In genomic region chrX:270848-271367, GRCh38 we compare ENCODE assay signal across 23 cellular contexts. TPM values are rescaled to one million over a fixed set of nuclear protein-coding genes. Genes with fewer than 3 reads are reported as not detected.
DNase-seq lines count a peak whose midpoint lies in the region; ATAC-seq, FAIRE-seq and TF ChIP-seq lines count a peak whose summit lies in the region.
"Had no signal": no experiment of that assay in that cellular context is flagged by ENCODE, and none has a peak within 500 bp of the region (broad histone marks: within the 10 kb centered on the region; RNA-seq: fewer than 3 reads in every experiment).

No MANE protein-coding gene starts in this region.

- no peak overlapping the region for H3K27ac Mint-ChIP-seq in GM23338
- no peak overlapping the region for H3K27ac Mint-ChIP-seq in activated naive CD8-positive, alpha-beta T cell treated with anti-CD3 and anti-CD28 coated beads, Interleukin-2, amount 50 U/mL, for 24 hours
- H3K27ac Mint-ChIP-seq: activated CD4-positive, alpha-beta memory T cell treated with anti-CD3 and anti-CD28 coated beads, Interleukin-2, amount 10 ng/mL, durations not matched to agents 7 days and 5 days; immature natural killer cell; T-helper 17 cell had no signal

- DNase-seq in GM23338 (ENCODE audit: low spot score) (peak; percentile 43), Peyer's patch (peak in 2 of 3 donors; percentile 6 to 40), kidney (peak; percentile 42), sigmoid colon (peak; percentile 63), NCI-H187 treated with DMSO at 0.1 percent for 48 hours (lab: John Stamatoyannopoulos, UW) (no peak), cerebellar nuclear complex (lab: John Stamatoyannopoulos, UW) (no peak)
- DNase-seq in activated naive CD8-positive, alpha-beta T cell treated with anti-CD3 and anti-CD28 coated beads, Interleukin-2, amount 50 U/mL, for 24 hours, result no peak
- DNase-seq: activated CD4-positive, alpha-beta memory T cell treated with anti-CD3 and anti-CD28 coated beads, Interleukin-2, amount 10 ng/mL, durations not matched to agents 7 days and 5 days; activated effector memory CD4-positive, alpha-beta T cell treated with anti-CD3 and anti-CD28 coated beads, Interleukin-2, amount 50 U/mL, for 16 hours; central memory CD4-positive, alpha-beta T cell; immature natural killer cell; NCI-H1436 treated with DMSO at 0.1 percent for 48 hours; NCI-H524; NK-92 treated with Interleukin-12 subunit alpha and Interleukin-12 subunit beta, amount 100 ng/mL, for 24 hours; stimulated activated CD4-positive, alpha-beta T cell treated with anti-CD3 and anti-CD28 coated beads, Interleukin-12 subunit alpha, Interleukin-12 subunit beta, amount 100 ng/mL, for 4 hours; T-helper 17 cell had no signal

- no peaks in the 10 kb centered on the region for H3K79me2 ChIP-seq in GM23338 (replicated peaks; ENCODE audit: insufficient read depth)

- peaks cover 12% of the 10 kb centered on the region for H3K9me3 Mint-ChIP-seq in GM23338
- no peaks in the 10 kb centered on the region for H3K9me3 Mint-ChIP-seq in activated naive CD8-positive, alpha-beta T cell treated with anti-CD3 and anti-CD28 coated beads, Interleukin-2, amount 50 U/mL, for 24 hours
- H3K9me3 Mint-ChIP-seq: activated CD4-positive, alpha-beta memory T cell treated with anti-CD3 and anti-CD28 coated beads, Interleukin-2, amount 10 ng/mL, durations not matched to agents 7 days and 5 days; immature natural killer cell had no signal

- H3K36me3 Mint-ChIP-seq in GM23338 (ENCODE audit: low read depth), result no peaks in the 10 kb centered on the region
- no peaks in the 10 kb centered on the region for H3K36me3 Mint-ChIP-seq in activated naive CD8-positive, alpha-beta T cell treated with anti-CD3 and anti-CD28 coated beads, Interleukin-2, amount 50 U/mL, for 24 hours (ENCODE audit: low read depth)
- H3K36me3 Mint-ChIP-seq: immature natural killer cell had no signal

- H3K4me3 ChIP-seq in GM23338, result 0 out of 2 replicates have a peak overlapping the region, but pooled peaks have one; percentile 17
- no peak overlapping the region for H3K4me3 ChIP-seq in Peyer's patch
- H3K4me3 ChIP-seq in kidney (ENCODE audit: low read length in 2 of 2), result no peak overlapping the region
- H3K4me3 ChIP-seq in sigmoid colon, result no peak overlapping the region
- H3K4me3 ChIP-seq: HAP-1, heart right ventricle, K562 had no signal

- TF ChIP-seq EP300 in sigmoid colon (IDR thresholded peaks at IDR 0.05), result no peak

- H3K27me3 ChIP-seq in GM23338 (ENCODE audit: insufficient read depth) (no peaks in the 10 kb centered on the region), Peyer's patch (no peaks in the 10 kb centered on the region), sigmoid colon (peaks cover 0 to 5% (median 0%) of the 10 kb centered on the region in 3 donors)

- no peak for ATAC-seq in GM23338
- ATAC-seq in activated naive CD8-positive, alpha-beta T cell treated with anti-CD3 and anti-CD28 coated beads, Interleukin-2, amount 50 U/mL, for 24 hours, result no peak
- ATAC-seq: heart right ventricle, K562, Panc1, T-helper 17 cell had no signal

- FAIRE-seq in kidney (lab: Jason Lieb, UNC), result no peak
- FAIRE-seq: K562, urothelium cell line had no signal

- H3K27ac ChIP-seq in GM23338 (ENCODE audit: low read depth) (no peak overlapping the region), Peyer's patch (no peak overlapping the region), kidney (ENCODE audit: low read depth in 2 of 2, low read length in 2 of 2) (no peak overlapping the region), sigmoid colon (no peak overlapping the region)
- H3K27ac ChIP-seq: epithelial cell of prostate, heart right ventricle, neutrophil had no signal

- H3K36me3 ChIP-seq in GM23338 (ENCODE audit: insufficient read depth) (no peaks in the 10 kb centered on the region), Peyer's patch (no peaks in the 10 kb centered on the region), kidney (ENCODE audit: control insufficient read depth in 1 of 2, insufficient read depth in 2 of 2, low read length in 2 of 2) (no peaks in the 10 kb centered on the region), sigmoid colon (no peaks in the 10 kb centered on the region)
- H3K36me3 ChIP-seq: HAP-1, heart right ventricle, neutrophil had no signal

- H3K9me3 ChIP-seq in Peyer's patch (no peaks in the 10 kb centered on the region), kidney (ENCODE audit: control insufficient read depth in 1 of 2, low read length in 2 of 2) (no peaks in the 10 kb centered on the region), sigmoid colon (no peaks in the 10 kb centered on the region)
- H3K9me3 ChIP-seq: HAP-1, heart right ventricle, neutrophil had no signal

- 0 out of 2 replicates have a peak, but pooled peaks cover 3% of the 10 kb centered on the region for H3F3A ChIP-seq in GM23338 (replicated peaks; ENCODE audit: low read depth)

- H2AFZ ChIP-seq in GM23338, result no peak overlapping the region

- TF ChIP-seq CTCF in GM23338 (conservative IDR thresholded peaks at IDR 0.05; ENCODE audit: low read depth in 2 of 2) (no peak), Peyer's patch (IDR thresholded peaks at IDR 0.05) (no peak), kidney (IDR thresholded peaks at IDR 0.05; ENCODE audit: borderline replicate concordance, extremely low read depth, insufficient read depth) (no peak), sigmoid colon (IDR thresholded peaks at IDR 0.05) (no peak)

- no peak overlapping the region for H3K4me3 Mint-ChIP-seq in GM23338
- H3K4me3 Mint-ChIP-seq in activated naive CD8-positive, alpha-beta T cell treated with anti-CD3 and anti-CD28 coated beads, Interleukin-2, amount 50 U/mL, for 24 hours, result no peak overlapping the region
- H3K4me3 Mint-ChIP-seq: activated CD4-positive, alpha-beta memory T cell treated with anti-CD3 and anti-CD28 coated beads, Interleukin-2, amount 10 ng/mL, durations not matched to agents 7 days and 5 days; immature natural killer cell; T-helper 17 cell had no signal

- intact Hi-C loops in kidney (cut with DNase I) (no loop called here), sigmoid colon (cut with DNase I) (no loop called here)

- no peak for TF ChIP-seq POLR2A in Peyer's patch (IDR thresholded peaks at IDR 0.05)
- TF ChIP-seq POLR2A in sigmoid colon (IDR thresholded peaks at IDR 0.05), result no peak

- 0 out of 2 replicates have a peak overlapping the region, but pooled peaks have one; percentile 8 for H3K4me2 ChIP-seq in GM23338

- H3K4me1 ChIP-seq in GM23338 (ENCODE audit: insufficient read depth), result no peaks in the 10 kb centered on the region; the same call in 1 of the 2 replicates
- peaks cover 0 to 10% (median 3%) of the 10 kb centered on the region in 4 donors for H3K4me1 ChIP-seq in Peyer's patch
- H3K4me1 ChIP-seq in kidney (ENCODE audit: control insufficient read depth in 1 of 2, insufficient read depth in 1 of 2, low read depth in 1 of 2, low read length in 2 of 2), result peaks cover 0 to 2% of the 10 kb centered on the region in 2 donors
- peaks cover 0 to 7% (median 6%) of the 10 kb centered on the region in 4 donors for H3K4me1 ChIP-seq in sigmoid colon
- H3K4me1 ChIP-seq: HAP-1 had no signal

- no peak overlapping the region for H3K9ac ChIP-seq in kidney (ENCODE audit: low read length in 2 of 2)

- no peaks in the 10 kb centered on the region for H3K4me1 Mint-ChIP-seq in GM23338
- peaks cover 1% of the 10 kb centered on the region for H3K4me1 Mint-ChIP-seq in activated naive CD8-positive, alpha-beta T cell treated with anti-CD3 and anti-CD28 coated beads, Interleukin-2, amount 50 U/mL, for 24 hours

- H3K27me3 Mint-ChIP-seq in GM23338 (ENCODE audit: insufficient read depth, low read depth, poor library complexity), result peaks cover 7% of the 10 kb centered on the region
- no peaks in the 10 kb centered on the region for H3K27me3 Mint-ChIP-seq in activated naive CD8-positive, alpha-beta T cell treated with anti-CD3 and anti-CD28 coated beads, Interleukin-2, amount 50 U/mL, for 24 hours
- H3K27me3 Mint-ChIP-seq: activated CD4-positive, alpha-beta memory T cell treated with anti-CD3 and anti-CD28 coated beads, Interleukin-2, amount 10 ng/mL, durations not matched to agents 7 days and 5 days; T-helper 17 cell had no signal

- no peaks in the 10 kb centered on the region for H3K9me2 ChIP-seq in GM23338 (ENCODE audit: insufficient read depth)

- H4K20me1 ChIP-seq in GM23338 (replicated peaks; ENCODE audit: insufficient read depth), result no peaks in the 10 kb centered on the region

- 75 to 95% methylated on average over 21 of the region's 21 CpGs for WGBS in sigmoid colon, 2 donors

TF ChIP-seq in GM23338, 12 proteins besides CTCF, POLR2A, EP300 and RAD21 (continues in another document):
- TF ChIP-seq JUNB (IDR thresholded peaks at IDR 0.05; ENCODE audit: unreplicated experiment) (no peak), EZH2phosphoT487 (IDR thresholded peaks at IDR 0.05; ENCODE audit: unreplicated experiment) (no peak)

RNA-seq across cellular contexts. Expression of gene PLCXD1, which starts 10.3 kb away (rescaled TPM):
- total RNA-seq in GM23338 (2014; rRNA removed; shearing (Covaris generic)), result 95.9 and 112 TPM in 2 replicates
- polyA plus RNA-seq in GM23338 (2016; fragmentation: Nextera tagmentation; extraction: Ambion mirVana), result 48.7 and 50.9 TPM in 2 replicates
- total RNA-seq in Peyer's patch, result 10 to 100 TPM; 12.7 to 73.4 (median 18.9) TPM
- 11.0 TPM for total RNA-seq in kidney
- polyA plus RNA-seq in kidney (ENCODE audit: insufficient read depth, low read depth, low replicate concordance), result 4.9 TPM
- total RNA-seq in sigmoid colon, result 1 to 10 TPM; 2.5 to 6.8 (median 3.6) TPM
- 10 to 100 TPM in 1 of 3 donors, 1 to 10 TPM in 2; 5.1 to 29.8 (median 9.6) TPM for polyA plus RNA-seq in sigmoid colon

RNA-seq across cellular contexts. Expression of gene GTPBP6, which starts 47.7 kb away (rescaled TPM):
- 57.4 and 66.8 TPM in 2 replicates for total RNA-seq in GM23338 (2014; rRNA removed; shearing (Covaris generic))
- polyA plus RNA-seq in GM23338 (2016; fragmentation: Nextera tagmentation; extraction: Ambion mirVana), result 41.4 and 43.6 TPM in 2 replicates
- 10 to 100 TPM; 17.9 to 38.5 (median 30.8) TPM for total RNA-seq in Peyer's patch
- total RNA-seq in kidney, result 50.1 TPM
- 61.9 TPM for polyA plus RNA-seq in kidney (ENCODE audit: insufficient read depth, low read depth, low replicate concordance)
- total RNA-seq in sigmoid colon, result 10 to 100 TPM; 22.4 to 40.3 (median 30.9) TPM
- 10 to 100 TPM; 36.0 to 65.8 (median 36.5) TPM for polyA plus RNA-seq in sigmoid colon

Comparison
In these comparisons a context has a peak if more than half of its experiments do, and no peak if none do; other contexts are left out.
1. DNase-seq: peak in GM23338 (single experiment), Peyer's patch (2 of 3), kidney (single experiment) and sigmoid colon (single experiment); none in NCI-H187 treated with DMSO at 0.1 percent for 48 hours (single experiment), cerebellar nuclear complex (0 of 2) and activated naive CD8-positive, alpha-beta T cell treated with anti-CD3 and anti-CD28 coated beads, Interleukin-2, amount 50 U/mL, for 24 hours (single experiment).